ENCODE assay signal across 7 cellular contexts in genomic region chr6:152263582-152263981, GRCh38.
"Had no signal": no experiment of that assay in that cellular context is flagged by ENCODE, and none has a peak within 500 bp of the region (broad histone marks: within the 10 kb centered on the region; RNA-seq: fewer than 3 reads in every experiment).

No MANE protein-coding gene starts in this region.

- FAIRE-seq: HTR-8/SVneo, K562 had no signal

- H3K27ac Mint-ChIP-seq: IgD-negative memory B cell had no signal

- ATAC-seq: K562 had no signal

- H3K4me3 ChIP-seq: K562 had no signal

- H3K27ac ChIP-seq: HL-60 had no signal

- DNase-seq: IMR-90, KBM-7, KG1 had no signal

- H3K27me3 Mint-ChIP-seq: IgD-negative memory B cell had no signal
